Comparison of ENCODE assay signal across 20 cellular contexts in genomic region chr2:69512446-69512845, GRCh38.
DNase-seq lines count a peak whose midpoint lies in the region; ATAC-seq, FAIRE-seq and TF ChIP-seq lines count a peak whose summit lies in the region.
"Had no signal": no experiment of that assay in that cellular context is flagged by ENCODE, and none has a peak within 500 bp of the region (broad histone marks: within the 10 kb centered on the region; RNA-seq: fewer than 3 reads in every experiment).

No MANE protein-coding gene starts in this region.

- H2AFZ ChIP-seq in PC-9, result no peak overlapping the region
- H2AFZ ChIP-seq: GM23248 had no signal

- H3K9me3 ChIP-seq in CD4-positive, alpha-beta memory T cell (ENCODE audit: control insufficient read depth in 1 of 2, low read length in 2 of 2), result no peaks in the 10 kb centered on the region
- no peaks in the 10 kb centered on the region for H3K9me3 ChIP-seq in right cardiac atrium (ENCODE audit: control insufficient read depth, low read length)
- no peaks in the 10 kb centered on the region for H3K9me3 ChIP-seq in PC-9 (ENCODE audit: insufficient read depth, low read depth)

- no TSS peak for BruUV-seq in PC-9 (replicated peaks; lab: Mats Ljungman, UMichigan)

- H3F3A ChIP-seq in PC-9 (ENCODE audit: insufficient read depth, low read depth), result no peaks in the 10 kb centered on the region

- peak overlapping the region; percentile 25 for H3K27ac Mint-ChIP-seq in activated naive CD4-positive, alpha-beta T cell treated with anti-CD3 and anti-CD28 coated beads, Interleukin-2, amount 10 ng/mL, durations not matched to agents 7 days and 5 days
- peak overlapping the region in 4 of 7 donors; percentile 2 to 57 (median 17) for H3K27ac Mint-ChIP-seq in CD4-positive, alpha-beta memory T cell
- no peak overlapping the region for H3K27ac Mint-ChIP-seq in endothelial cell (ENCODE audit: unreplicated experiment)
- H3K27ac Mint-ChIP-seq: H9 had no signal

- DNase-seq in activated naive CD4-positive, alpha-beta T cell treated with anti-CD3 and anti-CD28 coated beads, Interleukin-2, amount 10 ng/mL, durations not matched to agents 7 days and 5 days, result no peak
- no peak for DNase-seq in activated naive CD4-positive, alpha-beta T cell treated with Interleukin-2 at 50 U/mL for 16 hours
- DNase-seq in CD4-positive, alpha-beta memory T cell, result no peak
- DNase-seq in endothelial cell (ENCODE audit: low spot score) (no peak), right cardiac atrium (no peak), anterior cingulate cortex (lab: John Stamatoyannopoulos, UW) (no peak), PC-9 (no peak), frontal cortex (ENCODE audit: low spot score in 2 of 2) (no peak)
- DNase-seq: 8988T, AML-193, COR-L47, DMS153, DMS79 treated with DMSO at 0.1 percent for 48 hours, EL, GM23248, H9 had no signal

- CTCF ChIA-PET in activated naive CD4-positive, alpha-beta T cell treated with anti-CD3 and anti-CD28 coated beads, Interleukin-2, amount 10 ng/mL, durations not matched to agents 7 days and 5 days (lab: Charles Lee), result interaction anchor here (0.6 kb wide), 1 partner anchor 45 kb away, joined by 4 read pairs; no protein-coding TSS in a partner anchor
- CTCF ChIA-PET in CD4-positive, alpha-beta memory T cell (lab: Charles Lee; ENCODE audit: partially characterized antibody), result interaction anchor here (1.1 to 1.7 kb wide), 2 partner anchors 53 to 212 kb away, joined by 3 read pairs; no protein-coding TSS in a partner anchor
- CTCF ChIA-PET in PC-9 (lab: Charles Lee), result no interaction called here

- WGBS in right cardiac atrium, result 51% methylated on average over 3 of the region's 3 CpGs

- H3K4me2 ChIP-seq in PC-9, result no peak overlapping the region
- H3K4me2 ChIP-seq: BLaER1 had no signal

- H3K79me2 ChIP-seq in PC-9 (ENCODE audit: low read depth), result no peaks in the 10 kb centered on the region

- peaks cover 4% of the 10 kb centered on the region for H3K4me1 ChIP-seq in CD4-positive, alpha-beta memory T cell (ENCODE audit: insufficient read depth, low read length)
- no peaks in the 10 kb centered on the region for H3K4me1 ChIP-seq in right cardiac atrium (ENCODE audit: control insufficient read depth, insufficient read depth, low read length)
- H3K4me1 ChIP-seq in PC-9 (replicated peaks; ENCODE audit: insufficient read depth), result no peaks in the 10 kb centered on the region
- H3K4me1 ChIP-seq: BLaER1 had no signal

- H3K4me3 ChIP-seq in CD4-positive, alpha-beta memory T cell (ENCODE audit: low read length in 2 of 2), result no peak overlapping the region
- H3K4me3 ChIP-seq in right cardiac atrium (ENCODE audit: low read length) (no peak overlapping the region), PC-9 (no peak overlapping the region)
- H3K4me3 ChIP-seq: BLaER1, GM23248 had no signal

- H3K9me2 ChIP-seq in PC-9 (ENCODE audit: insufficient read depth), result no peaks in the 10 kb centered on the region

- H3K4me3 Mint-ChIP-seq in activated naive CD4-positive, alpha-beta T cell treated with anti-CD3 and anti-CD28 coated beads, Interleukin-2, amount 10 ng/mL, durations not matched to agents 7 days and 5 days, result no peak overlapping the region
- peak overlapping the region in 1 of 8 donors; percentile 42 for H3K4me3 Mint-ChIP-seq in CD4-positive, alpha-beta memory T cell
- peak overlapping the region; percentile 6 for H3K4me3 Mint-ChIP-seq in endothelial cell (ENCODE audit: unreplicated experiment)
- H3K4me3 Mint-ChIP-seq: H9 had no signal

- peaks cover 89% of the 10 kb centered on the region for H3K36me3 ChIP-seq in CD4-positive, alpha-beta memory T cell (ENCODE audit: insufficient read depth, low read length)
- peaks cover 45% of the 10 kb centered on the region for H3K36me3 ChIP-seq in PC-9 (ENCODE audit: low read depth)

- H3K27me3 Mint-ChIP-seq in activated naive CD4-positive, alpha-beta T cell treated with anti-CD3 and anti-CD28 coated beads, Interleukin-2, amount 10 ng/mL, durations not matched to agents 7 days and 5 days, result no peaks in the 10 kb centered on the region
- no peaks in the 10 kb centered on the region for H3K27me3 Mint-ChIP-seq in CD4-positive, alpha-beta memory T cell
- peaks cover 2% of the 10 kb centered on the region for H3K27me3 Mint-ChIP-seq in endothelial cell (ENCODE audit: unreplicated experiment)

- intact Hi-C loops in CD4-positive, alpha-beta memory T cell (cut with micrococcal nuclease), result no loop called here
- intact Hi-C loops in right cardiac atrium (cut with DNase I), result no loop called here
- intact Hi-C loops in PC-9 (cut with micrococcal nuclease; ENCODE audit: unreplicated experiment), result no loop called here

- TF ChIP-seq CTCF in endothelial cell (IDR thresholded peaks at IDR 0.05; ENCODE audit: unreplicated experiment) (no peak), PC-9 (conservative IDR thresholded peaks at IDR 0.05) (no peak)

- ATAC-seq in right cardiac atrium, result peak; percentile 51 to 68

- POLR2A ChIA-PET in CD4-positive, alpha-beta memory T cell (lab: Charles Lee; ENCODE audit: partially characterized antibody), result no interaction called here
- POLR2A ChIA-PET in PC-9 (lab: Charles Lee; ENCODE audit: unreplicated experiment), result no interaction called here

- peaks cover 92% of the 10 kb centered on the region for H3K36me3 Mint-ChIP-seq in activated naive CD4-positive, alpha-beta T cell treated with anti-CD3 and anti-CD28 coated beads, Interleukin-2, amount 10 ng/mL, durations not matched to agents 7 days and 5 days
- peaks cover 86 to 97% of the 10 kb centered on the region in 2 donors for H3K36me3 Mint-ChIP-seq in CD4-positive, alpha-beta memory T cell
- H3K36me3 Mint-ChIP-seq in endothelial cell (ENCODE audit: low read depth, unreplicated experiment), result peaks cover 75% of the 10 kb centered on the region

- peaks cover 3% of the 10 kb centered on the region for H3K4me1 Mint-ChIP-seq in activated naive CD4-positive, alpha-beta T cell treated with anti-CD3 and anti-CD28 coated beads, Interleukin-2, amount 10 ng/mL, durations not matched to agents 7 days and 5 days
- H3K4me1 Mint-ChIP-seq in CD4-positive, alpha-beta memory T cell, result peaks cover 10 to 25% (median 21%) of the 10 kb centered on the region in 4 donors
- no peaks in the 10 kb centered on the region for H3K4me1 Mint-ChIP-seq in endothelial cell (ENCODE audit: unreplicated experiment)

- H3K27me3 ChIP-seq in CD4-positive, alpha-beta memory T cell (ENCODE audit: insufficient read depth, low read length), result no peaks in the 10 kb centered on the region
- H3K27me3 ChIP-seq in right cardiac atrium (ENCODE audit: control insufficient read depth, insufficient read depth), result no peaks in the 10 kb centered on the region
- H3K27me3 ChIP-seq in PC-9 (ENCODE audit: insufficient read depth, low read depth), result no peaks in the 10 kb centered on the region
- H3K27me3 ChIP-seq: BLaER1 had no signal

- FAIRE-seq in frontal cortex (lab: Jason Lieb, UNC), result no peak
- FAIRE-seq: D721Med, G401.6, GM12891 had no signal

- H3K9me3 Mint-ChIP-seq in activated naive CD4-positive, alpha-beta T cell treated with anti-CD3 and anti-CD28 coated beads, Interleukin-2, amount 10 ng/mL, durations not matched to agents 7 days and 5 days, result peaks cover 3% of the 10 kb centered on the region
- H3K9me3 Mint-ChIP-seq in CD4-positive, alpha-beta memory T cell, result peaks cover 0 to 3% (median 0%) of the 10 kb centered on the region in 8 donors
- H3K9me3 Mint-ChIP-seq in endothelial cell (ENCODE audit: unreplicated experiment), result no peaks in the 10 kb centered on the region
- H3K9me3 Mint-ChIP-seq: H9 had no signal

- no peak overlapping the region for H3K27ac ChIP-seq in CD4-positive, alpha-beta memory T cell (ENCODE audit: low read depth, low read length)
- H3K27ac ChIP-seq in right cardiac atrium (ENCODE audit: low read length) (no peak overlapping the region), PC-9 (no peak overlapping the region)
- H3K27ac ChIP-seq: BLaER1, GM23248 had no signal

- no peaks in the 10 kb centered on the region; the same call in 1 of the 2 replicates for H4K20me1 ChIP-seq in PC-9 (ENCODE audit: insufficient read depth)
- H4K20me1 ChIP-seq: BLaER1 had no signal
